13 cellular contexts compared by ENCODE assay signal in the genomic region with DNA sequence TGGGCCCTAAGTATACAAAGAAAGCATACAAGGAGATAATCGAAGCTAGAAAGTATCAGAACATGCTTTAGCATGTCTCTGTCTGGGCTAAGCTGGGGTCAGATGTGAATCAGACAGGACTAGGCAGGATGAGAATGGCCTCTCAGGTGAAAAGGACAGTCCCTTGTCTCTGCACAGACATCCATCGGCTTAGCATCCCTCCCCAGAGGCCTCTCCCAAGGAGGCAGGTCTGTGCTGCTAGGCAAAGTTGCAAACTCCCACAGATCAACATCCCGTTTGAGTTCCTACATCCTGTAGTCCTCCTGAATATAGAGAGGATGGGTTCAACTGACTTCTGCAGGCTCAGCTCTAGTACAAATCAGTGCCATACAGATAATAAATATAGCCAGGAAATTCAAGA.
"Had no signal": no experiment of that assay in that cellular context is flagged by ENCODE, and none has a peak within 500 bp of the region (broad histone marks: within the 10 kb centered on the region; RNA-seq: fewer than 3 reads in every experiment).

No MANE protein-coding gene starts in this region.

- DNase-seq: activated CD4-positive, alpha-beta T cell treated with anti-CD3 and anti-CD28 coated beads, Interleukin-2, amount 10 ng/mL, durations not matched to agents 24 days and 14 days; activated CD8-positive, alpha-beta memory T cell treated with anti-CD3 and anti-CD28 coated beads for 24 hours; activated naive CD4-positive, alpha-beta T cell treated with anti-CD3 and anti-CD28 coated beads, Interleukin-2, amount 10 ng/mL, durations not matched to agents 7 days and 5 days; activated T-cell treated with anti-CD3 and anti-CD28 coated beads for 4 hours; cerebellar nuclear complex; heart left ventricle; nephron progenitor cell; stimulated activated CD4-positive, alpha-beta T cell treated with anti-CD3 and anti-CD28 coated beads, Interleukin-4, amount 100 ng/mL, for 1 hour; stimulated activated naive CD8-positive, alpha-beta T cell treated with anti-CD3 and anti-CD28 coated beads, Interleukin-15, amount 100 ng/mL, for 72 hours; T-cell; T1000 had no signal

- H3K36me3 ChIP-seq: heart left ventricle, thoracic aorta had no signal

- H3K9me3 ChIP-seq: heart left ventricle, thoracic aorta had no signal

- ATAC-seq: heart left ventricle; left lobe of liver; stimulated activated naive CD8-positive, alpha-beta T cell treated with anti-CD3 and anti-CD28 coated beads, Interleukin-15, amount 100 ng/mL, for 72 hours; T-cell had no signal

- H3K4me3 ChIP-seq: heart left ventricle, thoracic aorta had no signal

- H3K27ac ChIP-seq: heart left ventricle, thoracic aorta had no signal
